In the genomic region with DNA sequence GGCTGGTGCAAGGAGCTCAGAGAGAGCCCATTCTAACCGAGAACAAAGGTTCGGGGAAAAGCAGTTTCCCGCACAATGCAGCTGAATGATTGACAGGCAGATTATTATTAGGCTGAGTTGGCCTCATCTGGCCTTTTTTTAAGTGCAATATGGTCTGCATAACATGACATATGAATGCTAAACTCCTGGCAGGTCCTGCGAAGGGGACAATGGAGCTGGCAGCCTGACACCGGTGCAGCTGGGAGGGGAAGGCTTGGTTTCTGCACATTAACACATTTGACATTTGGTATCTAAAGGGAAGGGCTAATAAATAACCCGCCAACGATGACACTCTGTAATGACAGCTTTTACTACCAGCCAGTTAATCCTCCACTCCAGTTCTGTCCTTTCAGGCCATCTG, we compare ENCODE assay signal across 24 cellular contexts.
DNase-seq lines count a peak whose midpoint lies in the region; TF ChIP-seq lines count a peak whose summit lies in the region.
"Had no signal": no experiment of that assay in that cellular context is flagged by ENCODE, and none has a peak within 500 bp of the region (broad histone marks: within the 10 kb centered on the region; RNA-seq: fewer than 3 reads in every experiment).

No MANE protein-coding gene starts in this region.

- H3K4me1 Mint-ChIP-seq in osteocyte (ENCODE audit: unreplicated experiment) (no peaks in the 10 kb centered on the region), endothelial cell (ENCODE audit: unreplicated experiment) (peaks cover 8% of the 10 kb centered on the region)

- TF ChIP-seq CTCF in osteocyte (IDR thresholded peaks at IDR 0.05) (no peak), endothelial cell (IDR thresholded peaks at IDR 0.05; ENCODE audit: unreplicated experiment) (no peak)

- H3K27ac Mint-ChIP-seq in osteocyte (ENCODE audit: unreplicated experiment), result no peak overlapping the region
- no peak overlapping the region for H3K27ac Mint-ChIP-seq in endothelial cell (ENCODE audit: unreplicated experiment)
- H3K27ac Mint-ChIP-seq: activated naive CD4-positive, alpha-beta T cell treated with anti-CD3 and anti-CD28 coated beads for 36 hours; CD8-positive, alpha-beta T cell; effector memory CD8-positive, alpha-beta T cell; natural killer cell treated with Interleukin-12 subunit alpha and Interleukin-12 subunit beta and Interleukin-15 and Interleukin-18, amount 100 ng/mL, for 72 hours; progenitor cell of endocrine pancreas had no signal

- H3K36me3 Mint-ChIP-seq in osteocyte (ENCODE audit: unreplicated experiment), result no peaks in the 10 kb centered on the region
- H3K36me3 Mint-ChIP-seq in endothelial cell (ENCODE audit: low read depth, unreplicated experiment), result no peaks in the 10 kb centered on the region
- H3K36me3 Mint-ChIP-seq: CD8-positive, alpha-beta T cell; natural killer cell treated with Interleukin-12 subunit alpha and Interleukin-12 subunit beta and Interleukin-15 and Interleukin-18, amount 100 ng/mL, for 72 hours had no signal

- H3K9me3 Mint-ChIP-seq in osteocyte (ENCODE audit: unreplicated experiment) (no peaks in the 10 kb centered on the region), endothelial cell (ENCODE audit: unreplicated experiment) (no peaks in the 10 kb centered on the region)
- H3K9me3 Mint-ChIP-seq: activated naive CD4-positive, alpha-beta T cell treated with anti-CD3 and anti-CD28 coated beads for 36 hours; activated T-cell treated with anti-CD3 and anti-CD28 coated beads, Interleukin-2, amount 50 U/mL, for 4 hours; CD8-positive, alpha-beta T cell; effector memory CD8-positive, alpha-beta T cell; natural killer cell treated with Interleukin-12 subunit alpha and Interleukin-12 subunit beta and Interleukin-15 and Interleukin-18, amount 100 ng/mL, for 72 hours had no signal

- H3K27me3 Mint-ChIP-seq in osteocyte (ENCODE audit: unreplicated experiment) (peaks cover 36% of the 10 kb centered on the region), endothelial cell (ENCODE audit: unreplicated experiment) (peaks cover 6% of the 10 kb centered on the region)

- DNase-seq in NCI-H510A treated with DMSO at 0.1 percent for 48 hours (lab: John Stamatoyannopoulos, UW), result peak; percentile 15
- DNase-seq in NCI-H510A (lab: John Stamatoyannopoulos, UW), result no peak
- DNase-seq in NCI-H2227 treated with DMSO at 0.1 percent for 48 hours (lab: John Stamatoyannopoulos, UW), result peak; percentile 83
- peak; percentile 13 for DNase-seq in cerebellar cortex (ENCODE audit: low spot score)
- peak; percentile 40 for DNase-seq in osteocyte (ENCODE audit: extremely low spot score, unreplicated experiment)
- no peak for DNase-seq in endothelial cell (ENCODE audit: low spot score)
- no peak for DNase-seq in activated naive CD4-positive, alpha-beta T cell (lab: John Stamatoyannopoulos, UW)
- DNase-seq in activated gamma-delta T cell (lab: John Stamatoyannopoulos, UW), result no peak
- DNase-seq: 8988T; activated CD4-positive, alpha-beta T cell treated with anti-CD3 and anti-CD28 coated beads for 48 hours; activated naive CD4-positive, alpha-beta T cell treated with anti-CD3 and anti-CD28 coated beads for 36 hours; activated T-cell treated with anti-CD3 and anti-CD28 coated beads, Interleukin-2, amount 50 U/mL, for 4 hours; AML-193; CD8-positive, alpha-beta T cell; DMS79; effector memory CD8-positive, alpha-beta T cell; esophagus squamous epithelium; KG1; left lung; NCI-H187; stimulated activated CD8-positive, alpha-beta memory T cell treated with anti-CD3 and anti-CD28 coated beads, Interleukin-4, amount 100 ng/mL, for 48 hours; trophoblast cell had no signal

- H3K4me3 Mint-ChIP-seq in osteocyte (ENCODE audit: unreplicated experiment) (no peak overlapping the region), endothelial cell (ENCODE audit: unreplicated experiment) (no peak overlapping the region)
- H3K4me3 Mint-ChIP-seq: activated naive CD4-positive, alpha-beta T cell treated with anti-CD3 and anti-CD28 coated beads for 36 hours; activated T-cell treated with anti-CD3 and anti-CD28 coated beads, Interleukin-2, amount 50 U/mL, for 4 hours; CD8-positive, alpha-beta T cell; effector memory CD8-positive, alpha-beta T cell; natural killer cell treated with Interleukin-12 subunit alpha and Interleukin-12 subunit beta and Interleukin-15 and Interleukin-18, amount 100 ng/mL, for 72 hours had no signal

Comparison
In these comparisons a context has a peak if more than half of its experiments do, and no peak if none do; other contexts are left out.
1. DNase-seq: peak in NCI-H510A treated with DMSO at 0.1 percent for 48 hours (single experiment), NCI-H2227 treated with DMSO at 0.1 percent for 48 hours (single experiment), cerebellar cortex (single experiment) and osteocyte (single experiment); none in NCI-H510A (single experiment), endothelial cell (single experiment), activated naive CD4-positive, alpha-beta T cell (0 of 4) and activated gamma-delta T cell (single experiment).